ENCODE assay signal across 19 cellular contexts in genomic region chr4:36099509-36099908, GRCh38.
"Had no signal": no experiment of that assay in that cellular context is flagged by ENCODE, and none has a peak within 500 bp of the region (broad histone marks: within the 10 kb centered on the region; RNA-seq: fewer than 3 reads in every experiment).

No MANE protein-coding gene starts in this region.

- H3K4me1 Mint-ChIP-seq: brain, endodermal cell, nephron had no signal

- H3K9ac ChIP-seq: parathyroid adenoma had no signal

- H3K9me3 Mint-ChIP-seq: endodermal cell, type B pancreatic cell had no signal

- ATAC-seq: lower lobe of right lung, sciatic nerve had no signal

- H3K27ac Mint-ChIP-seq: brain, endodermal cell, nephron, type B pancreatic cell had no signal

- DNase-seq: activated CD4-positive, alpha-beta T cell treated with anti-CD3 and anti-CD28 coated beads, Interleukin-2, amount 50 U/mL, for 4 hours; activated CD4-positive, CD25-positive, alpha-beta regulatory T cell treated with anti-CD3 and anti-CD28 coated beads, Interleukin-2, amount 50 U/mL, for 72 hours; activated effector memory CD4-positive, alpha-beta T cell treated with Interleukin-2 at 50 U/mL for 16 hours; activated naive CD4-positive, alpha-beta T cell treated with anti-CD3 and anti-CD28 coated beads, Interleukin-2, amount 50 U/mL, for 16 hours; dorsolateral prefrontal cortex; endodermal cell; foreskin melanocyte; glutamatergic neuron; hippocampal formation; lower lobe of right lung; stimulated activated CD4-positive, alpha-beta T cell treated with anti-CD3 and anti-CD28 coated beads, Interleukin-4, amount 100 ng/mL, for 1 hour; stomach had no signal

- H2AFZ ChIP-seq: parathyroid adenoma had no signal

- H3K27ac ChIP-seq: epithelial cell of prostate, lower lobe of right lung, parathyroid adenoma, stomach had no signal

- H3K4me1 ChIP-seq: lower lobe of right lung, parathyroid adenoma, stomach had no signal

- H3K27me3 ChIP-seq: dorsolateral prefrontal cortex, stomach had no signal

- H3K79me2 ChIP-seq: parathyroid adenoma had no signal

- H3K27me3 Mint-ChIP-seq: brain, type B pancreatic cell had no signal

- H3K4me3 Mint-ChIP-seq: brain, endodermal cell, nephron, type B pancreatic cell had no signal

- H3K4me3 ChIP-seq: dorsolateral prefrontal cortex, lower lobe of right lung, smooth muscle cell, stomach had no signal

- H3K4me2 ChIP-seq: smooth muscle cell had no signal

- H3K9me3 ChIP-seq: lower lobe of right lung, stomach had no signal

- H3K36me3 ChIP-seq: lower lobe of right lung had no signal
